13 cellular contexts compared by ENCODE assay signal in genomic region chr12:25056486-25057130, GRCh38.
DNase-seq lines count a peak whose midpoint lies in the region; ATAC-seq and TF ChIP-seq lines count a peak whose summit lies in the region.
"Had no signal": no experiment of that assay in that cellular context is flagged by ENCODE, and none has a peak within 500 bp of the region (broad histone marks: within the 10 kb centered on the region; RNA-seq: fewer than 3 reads in every experiment).

No MANE protein-coding gene starts in this region.

- H3K27ac ChIP-seq in DOHH2 (ENCODE audit: low read depth, low read length) (peak overlapping the region; percentile 96), PC-3 (ENCODE audit: low read length) (no peak overlapping the region)
- H3K27ac ChIP-seq: hepatocyte had no signal

- TF ChIP-seq POLR2A in Raji (IDR thresholded peaks at IDR 0.05; ENCODE audit: insufficient read depth, low read depth, low read length) = peak; percentile 73; the same call in 1 of the 2 replicates

- peaks cover 43% of the 10 kb centered on the region for H3K4me1 Mint-ChIP-seq in memory B cell

- TF ChIP-seq CTCF in DOHH2 (IDR thresholded peaks at IDR 0.05; ENCODE audit: low read depth, low read length, poor library complexity, severe bottlenecking) = no peak
- TF ChIP-seq CTCF in PC-3 (conservative IDR thresholded peaks at IDR 0.05; ENCODE audit: low read depth, low read length) = no peak

- H3K4me3 ChIP-seq in DOHH2 (ENCODE audit: low read length) (peak overlapping the region; percentile 80), PC-3 (ENCODE audit: low read length) (no peak overlapping the region)
- H3K4me3 ChIP-seq: hepatocyte had no signal

- peak overlapping the region; percentile 96 for H3K27ac Mint-ChIP-seq in memory B cell
- H3K27ac Mint-ChIP-seq: activated CD4-positive, alpha-beta memory T cell treated with anti-CD3 and anti-CD28 coated beads, Interleukin-2, amount 10 ng/mL, durations not matched to agents 7 days and 5 days; progenitor cell of endocrine pancreas had no signal

- ATAC-seq in GM19351 (IDR thresholded peaks at IDR 0.05; ENCODE audit: unreplicated experiment) = peak; percentile 31
- no peak for ATAC-seq in memory B cell (ENCODE audit: low read depth)
- no peak for ATAC-seq in PC-3

- peaks cover 45% of the 10 kb centered on the region for H3K4me1 ChIP-seq in DOHH2 (ENCODE audit: control insufficient read depth, low read length)
- H3K4me1 ChIP-seq in PC-3 (ENCODE audit: insufficient read depth, low read length) = no peaks in the 10 kb centered on the region

- no peak overlapping the region for H3K9ac ChIP-seq in PC-3 (ENCODE audit: low read length)

- no peaks in the 10 kb centered on the region for H3K9me3 Mint-ChIP-seq in memory B cell
- H3K9me3 Mint-ChIP-seq: activated CD4-positive, alpha-beta memory T cell treated with anti-CD3 and anti-CD28 coated beads, Interleukin-2, amount 10 ng/mL, durations not matched to agents 7 days and 5 days had no signal

- POLR2A ChIA-PET in PC-3 (lab: Charles Lee; ENCODE audit: unreplicated experiment) = no interaction called here

- H3K27me3 ChIP-seq in DOHH2 (ENCODE audit: control insufficient read depth, low read length) (no peaks in the 10 kb centered on the region), PC-3 (ENCODE audit: low read length) (0 out of 2 replicates have a peak, but pooled peaks cover 10% of the 10 kb centered on the region)
- H3K27me3 ChIP-seq: hepatocyte had no signal

- no TSS peak for BruUV-seq in PC-3 (replicated peaks; lab: Mats Ljungman, UMichigan)

- H3K27me3 Mint-ChIP-seq in memory B cell = no peaks in the 10 kb centered on the region
- H3K27me3 Mint-ChIP-seq: activated CD4-positive, alpha-beta memory T cell treated with anti-CD3 and anti-CD28 coated beads, Interleukin-2, amount 10 ng/mL, durations not matched to agents 7 days and 5 days; progenitor cell of endocrine pancreas had no signal

- DNase-seq in memory B cell (ENCODE audit: low spot score in 2 of 2) = no peak
- DNase-seq in PC-3 = no peak
- no peak for DNase-seq in NCI-H2227 treated with DMSO at 0.1 percent for 48 hours (lab: John Stamatoyannopoulos, UW)
- no peak for DNase-seq in HUDEP-2 (lab: John Stamatoyannopoulos, UW; ENCODE audit: unreplicated experiment in 76 of 76)
- DNase-seq: activated CD4-positive, alpha-beta memory T cell treated with anti-CD3 and anti-CD28 coated beads, Interleukin-2, amount 10 ng/mL, durations not matched to agents 7 days and 5 days; NCI-H1092 treated with DMSO at 0.1 percent for 48 hours; NCI-H82; stimulated activated CD4-positive, alpha-beta T cell treated with anti-CD3 and anti-CD28 coated beads, Interleukin-2, amount 100 ng/mL, for 48 hours had no signal

- H4K20me1 ChIP-seq in DOHH2 (ENCODE audit: control insufficient read depth, insufficient read depth, low read depth, low read length) (peaks cover 22% of the 10 kb centered on the region), PC-3 (ENCODE audit: low read length) (no peaks in the 10 kb centered on the region)

- H2AFZ ChIP-seq in PC-3 (ENCODE audit: low read length) = no peak overlapping the region
- H2AFZ ChIP-seq: hepatocyte had no signal

- no peaks in the 10 kb centered on the region for H3K9me2 ChIP-seq in DOHH2 (replicated peaks; ENCODE audit: control insufficient read depth, low read length)
- H3K9me2 ChIP-seq in PC-3 (replicated peaks; ENCODE audit: low read length) = no peaks in the 10 kb centered on the region

- peak overlapping the region; percentile 95 for H3K4me3 Mint-ChIP-seq in memory B cell
- H3K4me3 Mint-ChIP-seq: activated CD4-positive, alpha-beta memory T cell treated with anti-CD3 and anti-CD28 coated beads, Interleukin-2, amount 10 ng/mL, durations not matched to agents 7 days and 5 days had no signal

- H3K4me2 ChIP-seq in DOHH2 (ENCODE audit: low read length) = peak overlapping the region; percentile 89
- no peak overlapping the region for H3K4me2 ChIP-seq in PC-3 (ENCODE audit: low read length)
- H3K4me2 ChIP-seq: hepatocyte had no signal

- no peaks in the 10 kb centered on the region for H3K9me3 ChIP-seq in DOHH2 (ENCODE audit: control insufficient read depth, insufficient read depth, low read length)
- H3K9me3 ChIP-seq in PC-3 (ENCODE audit: low read length) = no peaks in the 10 kb centered on the region

- CTCF ChIA-PET in PC-3 (lab: Charles Lee) = no interaction called here

- H3K36me3 Mint-ChIP-seq in memory B cell = peaks cover 14% of the 10 kb centered on the region

- H3F3A ChIP-seq in DOHH2 (ENCODE audit: control insufficient read depth, insufficient read depth) (peaks cover 73% of the 10 kb centered on the region), PC-3 (ENCODE audit: low read length, unreplicated experiment) (no peaks in the 10 kb centered on the region)

- intact Hi-C loops in PC-3 (cut with micrococcal nuclease) = no loop called here

- H3K36me3 ChIP-seq in DOHH2 (ENCODE audit: control insufficient read depth, low read length) = peaks cover 100% of the 10 kb centered on the region
- H3K36me3 ChIP-seq in PC-3 (ENCODE audit: low read depth, low read length) = no peaks in the 10 kb centered on the region

- H3K79me2 ChIP-seq in DOHH2 (ENCODE audit: control insufficient read depth, low read length) (peaks cover 100% of the 10 kb centered on the region), PC-3 (ENCODE audit: low read length) (no peaks in the 10 kb centered on the region)
- H3K79me2 ChIP-seq: hepatocyte had no signal
